In the genomic region with DNA sequence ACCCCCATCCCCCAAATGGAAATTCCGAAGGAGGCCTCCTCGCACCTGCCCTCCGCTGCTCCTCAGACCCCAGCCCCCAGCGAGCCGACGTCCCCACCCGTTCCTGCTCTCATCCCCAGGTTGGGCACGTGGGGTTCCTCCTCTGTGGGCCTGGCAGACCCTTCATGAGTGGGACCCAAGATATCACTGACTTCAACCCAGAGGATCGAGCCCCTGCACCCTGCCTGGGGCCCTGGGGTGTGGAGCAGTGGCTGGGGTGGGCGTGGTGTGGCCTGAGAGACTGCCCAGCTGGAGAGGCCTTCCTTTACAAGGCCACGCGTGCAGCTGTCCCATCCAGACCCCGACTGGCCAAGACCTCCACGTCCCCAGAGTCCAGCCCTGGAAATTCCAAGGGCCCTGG, we compare ENCODE assay signal across 33 cellular contexts. TPM values are rescaled to one million over a fixed set of nuclear protein-coding genes. Genes with fewer than 3 reads are reported as not detected.
"Had no signal": no experiment of that assay in that cellular context is flagged by ENCODE, and none has a peak within 500 bp of the region (broad histone marks: within the 10 kb centered on the region; RNA-seq: fewer than 3 reads in every experiment).

No MANE protein-coding gene starts in this region.

- H3K9me3 ChIP-seq: ascending aorta, breast epithelium, esophagus muscularis mucosa, gastrocnemius medialis had no signal

- DNase-seq: activated B cell treated with CpG ODN at 0.5 μM for 24 hours; activated CD4-positive, alpha-beta T cell treated with anti-CD3 and anti-CD28 coated beads for 48 hours; activated CD4-positive, alpha-beta T cell treated with anti-CD3 and anti-CD28 coated beads, Interleukin-2, amount 50 U/mL, for 1 hour; activated CD4-positive, alpha-beta T cell treated with anti-CD3 and anti-CD28 coated beads, Interleukin-2, amount 50 U/mL, for 48 hours; activated CD8-positive, alpha-beta memory T cell treated with anti-CD3 and anti-CD28 coated beads for 24 hours; activated CD8-positive, alpha-beta memory T cell treated with anti-CD3 and anti-CD28 coated beads, Interleukin-2, amount 50 U/mL, for 4 hours; activated CD8-positive, alpha-beta T cell treated with anti-CD3 and anti-CD28 coated beads for 36 hours; activated gamma-delta T cell; activated naive CD4-positive, alpha-beta T cell; activated naive CD4-positive, alpha-beta T cell treated with anti-CD3 and anti-CD28 coated beads, Interleukin-2, amount 10 ng/mL, durations not matched to agents 7 days and 5 days; activated naive CD8-positive, alpha-beta T cell treated with anti-CD3 and anti-CD28 coated beads, Interleukin-2, amount 10 ng/mL, durations not matched to agents 7 days and 5 days; activated T-cell treated with anti-CD3 and anti-CD28 coated beads, Interleukin-2, amount 50 U/mL, for 1 hour; activated T-cell treated with anti-CD3 and anti-CD28 coated beads, Interleukin-2, amount 50 U/mL, for 72 hours; cortex of kidney; dermis blood vessel endothelial cell; effector CD4-positive, alpha-beta T cell; effector memory CD8-positive, alpha-beta T cell; erythroblast; foreskin keratinocyte; gastrocnemius medialis; T-helper 17 cell; T1000; WERI-Rb-1 had no signal

- H3K36me3 ChIP-seq: breast epithelium, cardiac muscle cell, gastrocnemius medialis, WERI-Rb-1 had no signal

- H3K9me3 Mint-ChIP-seq: activated B cell treated with CpG ODN at 0.5 μM for 24 hours; activated CD8-positive, alpha-beta T cell treated with anti-CD3 and anti-CD28 coated beads for 36 hours; activated naive CD4-positive, alpha-beta T cell treated with anti-CD3 and anti-CD28 coated beads, Interleukin-2, amount 10 ng/mL, durations not matched to agents 7 days and 5 days; activated naive CD4-positive, alpha-beta T cell treated with anti-CD3 and anti-CD28 coated beads, Interleukin-2, amount 50 U/mL, for 72 hours; activated naive CD8-positive, alpha-beta T cell treated with anti-CD3 and anti-CD28 coated beads, Interleukin-2, amount 10 ng/mL, durations not matched to agents 7 days and 5 days; activated T-cell treated with anti-CD3 and anti-CD28 coated beads, Interleukin-2, amount 50 U/mL, for 72 hours; brain; central memory CD8-positive, alpha-beta T cell; effector memory CD8-positive, alpha-beta T cell; T-helper 2 cell treated with Interferon-gamma antibody and Interleukin-4, amounts not matched to agents 5 μg/mL and 100 μg/mL, for 36 hours had no signal

- FAIRE-seq: colon had no signal

- H3K27me3 ChIP-seq: ascending aorta, cardiac muscle cell had no signal

- H3K4me1 Mint-ChIP-seq: activated B cell treated with CpG ODN at 0.5 μM for 24 hours; activated naive CD4-positive, alpha-beta T cell treated with anti-CD3 and anti-CD28 coated beads, Interleukin-2, amount 10 ng/mL, durations not matched to agents 7 days and 5 days; activated naive CD8-positive, alpha-beta T cell treated with anti-CD3 and anti-CD28 coated beads, Interleukin-2, amount 10 ng/mL, durations not matched to agents 7 days and 5 days; central memory CD8-positive, alpha-beta T cell had no signal

- H3K4me3 Mint-ChIP-seq: activated B cell treated with CpG ODN at 0.5 μM for 24 hours; activated CD8-positive, alpha-beta T cell treated with anti-CD3 and anti-CD28 coated beads for 36 hours; activated naive CD4-positive, alpha-beta T cell treated with anti-CD3 and anti-CD28 coated beads, Interleukin-2, amount 10 ng/mL, durations not matched to agents 7 days and 5 days; activated naive CD8-positive, alpha-beta T cell treated with anti-CD3 and anti-CD28 coated beads, Interleukin-2, amount 10 ng/mL, durations not matched to agents 7 days and 5 days; activated T-cell treated with anti-CD3 and anti-CD28 coated beads, Interleukin-2, amount 50 U/mL, for 72 hours; brain; central memory CD8-positive, alpha-beta T cell; effector memory CD8-positive, alpha-beta T cell; T-helper 17 cell; T-helper 2 cell treated with Interferon-gamma antibody and Interleukin-4, amounts not matched to agents 5 μg/mL and 100 μg/mL, for 36 hours had no signal

- ATAC-seq: activated CD4-positive, CD25-positive, alpha-beta regulatory T cell treated with anti-CD3 and anti-CD28 coated beads, Interleukin-2, amount 50 U/mL, for 24 hours; activated CD8-positive, alpha-beta T cell treated with anti-CD3 and anti-CD28 coated beads for 36 hours; activated naive CD4-positive, alpha-beta T cell treated with anti-CD3 and anti-CD28 coated beads, Interleukin-2, amount 50 U/mL, for 72 hours; activated T-cell treated with anti-CD3 and anti-CD28 coated beads, Interleukin-2, amount 50 U/mL, for 72 hours; effector memory CD8-positive, alpha-beta T cell; foreskin keratinocyte; gastrocnemius medialis; T-helper 17 cell had no signal

- H3K27me3 Mint-ChIP-seq: activated naive CD4-positive, alpha-beta T cell treated with anti-CD3 and anti-CD28 coated beads, Interleukin-2, amount 10 ng/mL, durations not matched to agents 7 days and 5 days; brain had no signal

- H3K4me3 ChIP-seq: ascending aorta, breast epithelium, cardiac muscle cell, esophagus muscularis mucosa, gastrocnemius medialis had no signal

- H3K4me1 ChIP-seq: ascending aorta, breast epithelium, foreskin keratinocyte, gastrocnemius medialis had no signal

- H3K27ac ChIP-seq: ascending aorta, breast epithelium, cardiac muscle cell, esophagus muscularis mucosa, foreskin keratinocyte, gastrocnemius medialis, WERI-Rb-1 had no signal

- H3K27ac Mint-ChIP-seq: activated B cell treated with CpG ODN at 0.5 μM for 24 hours; activated CD8-positive, alpha-beta T cell treated with anti-CD3 and anti-CD28 coated beads for 36 hours; activated naive CD4-positive, alpha-beta T cell treated with anti-CD3 and anti-CD28 coated beads, Interleukin-2, amount 10 ng/mL, durations not matched to agents 7 days and 5 days; activated naive CD4-positive, alpha-beta T cell treated with anti-CD3 and anti-CD28 coated beads, Interleukin-2, amount 50 U/mL, for 72 hours; activated naive CD8-positive, alpha-beta T cell treated with anti-CD3 and anti-CD28 coated beads, Interleukin-2, amount 10 ng/mL, durations not matched to agents 7 days and 5 days; activated T-cell treated with anti-CD3 and anti-CD28 coated beads, Interleukin-2, amount 50 U/mL, for 72 hours; effector memory CD8-positive, alpha-beta T cell; T-helper 17 cell; T-helper 2 cell treated with Interferon-gamma antibody and Interleukin-4, amounts not matched to agents 5 μg/mL and 100 μg/mL, for 36 hours had no signal

RNA-seq across cellular contexts. Expression of a gene that starts 17.6 kb away (rescaled TPM):
- total RNA-seq: activated B cell treated with CpG ODN at 0.5 μM for 24 hours; activated CD8-positive, alpha-beta T cell treated with anti-CD3 and anti-CD28 coated beads for 36 hours; activated naive CD8-positive, alpha-beta T cell treated with anti-CD3 and anti-CD28 coated beads, Interleukin-2, amount 10 ng/mL, durations not matched to agents 7 days and 5 days; ascending aorta had no signal
